Comparison of ENCODE assay signal across 23 cellular contexts in the genomic region with DNA sequence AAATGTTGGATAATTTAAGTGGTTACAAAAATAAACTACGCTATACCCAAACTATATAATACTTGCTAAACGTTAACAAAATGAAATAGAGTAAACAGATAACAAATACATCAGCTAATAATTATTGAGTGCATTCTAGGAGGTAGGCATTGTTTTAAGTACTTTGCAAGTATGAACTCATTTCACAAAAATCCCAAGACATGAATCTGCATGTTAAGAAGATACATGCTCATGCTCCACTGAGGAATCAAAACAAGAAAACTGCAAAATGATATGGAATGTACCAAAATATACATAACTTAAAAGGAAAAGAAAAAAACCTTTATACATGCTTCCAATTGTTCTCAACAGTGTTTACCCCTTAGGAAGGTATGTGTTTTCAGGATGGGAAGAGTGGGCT. TPM values are rescaled to one million over a fixed set of nuclear protein-coding genes. Genes with fewer than 3 reads are reported as not detected.
DNase-seq lines count a peak whose midpoint lies in the region; TF ChIP-seq lines count a peak whose summit lies in the region.
"Had no signal": no experiment of that assay in that cellular context is flagged by ENCODE, and none has a peak within 500 bp of the region (broad histone marks: within the 10 kb centered on the region; RNA-seq: fewer than 3 reads in every experiment).

No MANE protein-coding gene starts in this region.

- H3K36me3 ChIP-seq in Karpas-422 (ENCODE audit: insufficient read depth, low read length) (peaks cover 13% of the 10 kb centered on the region), mammary epithelial cell (ENCODE audit: insufficient read depth, low read length) (no peaks in the 10 kb centered on the region), suprapubic skin (no peaks in the 10 kb centered on the region), transverse colon (no peaks in the 10 kb centered on the region)
- H3K36me3 ChIP-seq: cardiac muscle cell, heart right ventricle, sigmoid colon, tibial nerve had no signal

- no peak overlapping the region for H3K9ac ChIP-seq in Karpas-422 (ENCODE audit: low read length)
- H3K9ac ChIP-seq in mammary epithelial cell (ENCODE audit: insufficient read depth, low read length), result no peak overlapping the region
- H3K9ac ChIP-seq: SK-N-SH had no signal

- H4K20me1 ChIP-seq in Karpas-422 (ENCODE audit: insufficient read depth, low read depth, low read length) (no peaks in the 10 kb centered on the region), mammary epithelial cell (ENCODE audit: insufficient read depth, low read length) (no peaks in the 10 kb centered on the region)

- H3K9me3 ChIP-seq in Karpas-422 (ENCODE audit: low read length) (no peaks in the 10 kb centered on the region), mammary epithelial cell (replicated peaks; ENCODE audit: insufficient read depth, low read length) (no peaks in the 10 kb centered on the region), suprapubic skin (no peaks in the 10 kb centered on the region), transverse colon (no peaks in the 10 kb centered on the region)
- H3K9me3 ChIP-seq: sigmoid colon, SK-N-SH had no signal

- H3K79me2 ChIP-seq in Karpas-422 (ENCODE audit: low read length) (peaks cover 73% of the 10 kb centered on the region), mammary epithelial cell (ENCODE audit: insufficient read depth, low read length) (peaks cover 48% of the 10 kb centered on the region)

- intact Hi-C loops in mammary epithelial cell (cut with micrococcal nuclease), result no loop called here
- intact Hi-C loops in transverse colon (cut with DNase I; ENCODE audit: low total_unique reads), result no loop called here

- CTCF ChIA-PET in mammary epithelial cell (lab: Charles Lee; ENCODE audit: low non-redundant PET), result no interaction called here

- 29% methylated on average over 2 of the region's 2 CpGs for WGBS in mammary epithelial cell (ENCODE audit: low coverage, missing lambda C conversion rate)
- 52% methylated on average over 2 of the region's 2 CpGs for WGBS in suprapubic skin
- 79 to 88% methylated on average over 2 of the region's 2 CpGs for WGBS in transverse colon (ENCODE audit: low coverage in 1 of 2), 2 donors

- no peak for TF ChIP-seq CTCF in mammary epithelial cell (conservative IDR thresholded peaks at IDR 0.05 in 1 of 2, IDR thresholded peaks at IDR 0.05 in 1 of 2; ENCODE audit: extremely low read depth in 1 of 2, insufficient read depth in 1 of 2, low read depth in 1 of 2, low read length in 2 of 2)
- no peak for TF ChIP-seq CTCF in suprapubic skin (IDR thresholded peaks at IDR 0.05)
- no peak for TF ChIP-seq CTCF in transverse colon (IDR thresholded peaks at IDR 0.05)

- H3K27me3 ChIP-seq in Karpas-422 (ENCODE audit: low read length), result no peaks in the 10 kb centered on the region
- no peaks in the 10 kb centered on the region for H3K27me3 ChIP-seq in mammary epithelial cell (ENCODE audit: insufficient read depth, low read length)
- no peaks in the 10 kb centered on the region for H3K27me3 ChIP-seq in suprapubic skin
- no peaks in the 10 kb centered on the region for H3K27me3 ChIP-seq in transverse colon
- H3K27me3 ChIP-seq: cardiac muscle cell, heart right ventricle, sigmoid colon, tibial nerve had no signal

- peak overlapping the region; percentile 59 for H3K4me3 ChIP-seq in Karpas-422 (ENCODE audit: low read length)
- H3K4me3 ChIP-seq in mammary epithelial cell (replicated peaks in 1 of 3; ENCODE audit: insufficient read depth in 1 of 3, low read depth in 2 of 3, low read length in 3 of 3), result peak overlapping the region; percentile 25 to 42 (median 41)
- H3K4me3 ChIP-seq in suprapubic skin, result peak overlapping the region; percentile 56
- H3K4me3 ChIP-seq in transverse colon, result no peak overlapping the region
- H3K4me3 ChIP-seq: cardiac muscle cell, heart right ventricle, sigmoid colon, tibial nerve had no signal

- H3K9me2 ChIP-seq in Karpas-422 (replicated peaks; ENCODE audit: insufficient read depth, low read length), result no peaks in the 10 kb centered on the region
- H3K9me2 ChIP-seq: SK-N-SH had no signal

- DNase-seq in Karpas-422 (no peak), mammary epithelial cell (peak; percentile 60), iris pigment epithelial cell (ENCODE audit: low read depth) (peak; percentile 20), suprapubic skin (ENCODE audit: low spot score in 2 of 2) (no peak), caudate nucleus (lab: John Stamatoyannopoulos, UW) (no peak), GF-D8 (lab: John Stamatoyannopoulos, UW) (no peak), transverse colon (no peak)
- DNase-seq: activated CD4-positive, alpha-beta T cell treated with anti-CD3 and anti-CD28 coated beads for 4 hours; activated naive CD4-positive, alpha-beta T cell treated with anti-CD3 and anti-CD28 coated beads for 36 hours; activated T-cell treated with anti-CD3 and anti-CD28 coated beads, Interleukin-2, amount 50 U/mL, for 24 hours; dermis blood vessel endothelial cell; heart right ventricle; KG1; left ventricle myocardium superior; MV-4-11; NCI-H1694; NCI-H2171 treated with DMSO at 0.1 percent for 48 hours; NCI-H524; sigmoid colon; SK-N-SH; stimulated activated naive CD8-positive, alpha-beta T cell treated with anti-CD3 and anti-CD28 coated beads, Interleukin-15, amount 100 ng/mL, for 72 hours had no signal

- no TSS peak for BruUV-seq in mammary epithelial cell (replicated peaks; lab: Mats Ljungman, UMichigan)

- H3K4me2 ChIP-seq in Karpas-422 (ENCODE audit: low read depth, low read length, poor library complexity, severe bottlenecking), result peak overlapping the region; percentile 93
- peak overlapping the region; percentile 83 for H3K4me2 ChIP-seq in mammary epithelial cell (ENCODE audit: insufficient read depth, low read depth, low read length)
- H3K4me2 ChIP-seq: SK-N-SH had no signal

- 0 out of 2 replicates have a peak overlapping the region, but pooled peaks have one; percentile 44 for H3K27ac ChIP-seq in Karpas-422 (ENCODE audit: low read length)
- H3K27ac ChIP-seq in mammary epithelial cell (ENCODE audit: insufficient read depth, low read depth, low read length), result peak overlapping the region; percentile 32
- H3K27ac ChIP-seq in suprapubic skin, result peak overlapping the region; percentile 18
- H3K27ac ChIP-seq in caudate nucleus (ENCODE audit: low read depth, low read length), result no peak overlapping the region
- no peak overlapping the region for H3K27ac ChIP-seq in transverse colon
- H3K27ac ChIP-seq: cardiac muscle cell, heart right ventricle, sigmoid colon, tibial nerve had no signal

- TF ChIP-seq POLR2A in suprapubic skin (IDR thresholded peaks at IDR 0.05), result no peak
- TF ChIP-seq POLR2A in transverse colon (IDR thresholded peaks at IDR 0.05), result no peak

- TF ChIP-seq EP300 in suprapubic skin (IDR thresholded peaks at IDR 0.05), result no peak
- no peak for TF ChIP-seq EP300 in transverse colon (IDR thresholded peaks at IDR 0.05; ENCODE audit: low read depth)

- dilution Hi-C loops in mammary epithelial cell (cut with HindIII; ENCODE audit: low sequenced_read_pairs), result no loop called here

- in situ Hi-C loops in mammary epithelial cell (cut with MboI; ENCODE audit: low sequenced_read_pairs in 2 of 2), result no loop called here
- in situ Hi-C loops in transverse colon (cut with MboI; ENCODE audit: low pct_ligation_motif_present in 1 of 4, low pct_unique_long_range_greater_than_20kb in 1 of 4, low sequenced_read_pairs in 3 of 4), result no loop called here

- no peak overlapping the region for H2AFZ ChIP-seq in Karpas-422 (ENCODE audit: low read length)
- H2AFZ ChIP-seq in mammary epithelial cell (ENCODE audit: low read depth, low read length), result no peak overlapping the region

- H3K4me1 ChIP-seq in Karpas-422 (ENCODE audit: low read length), result peaks cover 69% of the 10 kb centered on the region
- peaks cover 8% of the 10 kb centered on the region for H3K4me1 ChIP-seq in mammary epithelial cell (ENCODE audit: insufficient read depth, low read length)
- peaks cover 61% of the 10 kb centered on the region for H3K4me1 ChIP-seq in suprapubic skin
- H3K4me1 ChIP-seq in transverse colon, result peaks cover 0 to 29% (median 11%) of the 10 kb centered on the region in 4 donors

RNA-seq across cellular contexts. Expression of a gene that starts 2.5 kb away (rescaled TPM):
- total RNA-seq in Karpas-422 (2014; rRNA removed; shearing (Covaris generic); ENCODE audit: low replicate concordance), result 24.4 and 47.1 TPM in 2 replicates
- total RNA-seq in mammary epithelial cell (10 to 100 TPM in 1 of 2 donors, 1 to 10 TPM in 1; 9.9 to 31.0 TPM), suprapubic skin (10 to 100 TPM; 25.4 to 34.4 (median 30.5) TPM), transverse colon (10 to 100 TPM in 2 of 4 donors, 1 to 10 TPM in 2; 3.0 to 32.4 (median 18.9) TPM)
- 6.1 TPM for polyA plus RNA-seq in mammary epithelial cell
- 6.2 TPM for polyA minus RNA-seq in mammary epithelial cell

Comparison
In these comparisons a context has a peak if more than half of its experiments do, and no peak if none do; other contexts are left out.
1. DNase-seq: peak in mammary epithelial cell (single experiment) and iris pigment epithelial cell (single experiment); none in Karpas-422 (single experiment), suprapubic skin (0 of 2), caudate nucleus (0 of 61), GF-D8 (single experiment) and transverse colon (single experiment).
2. H3K27ac ChIP-seq: peak in Karpas-422 (single experiment), mammary epithelial cell (single experiment) and suprapubic skin (single experiment); none in caudate nucleus (single experiment) and transverse colon (0 of 4).
3. H3K4me3 ChIP-seq: peak in Karpas-422 (single experiment), mammary epithelial cell (3 of 3) and suprapubic skin (single experiment); none in transverse colon (0 of 4).